9 cellular contexts compared by ENCODE assay signal in the genomic region with DNA sequence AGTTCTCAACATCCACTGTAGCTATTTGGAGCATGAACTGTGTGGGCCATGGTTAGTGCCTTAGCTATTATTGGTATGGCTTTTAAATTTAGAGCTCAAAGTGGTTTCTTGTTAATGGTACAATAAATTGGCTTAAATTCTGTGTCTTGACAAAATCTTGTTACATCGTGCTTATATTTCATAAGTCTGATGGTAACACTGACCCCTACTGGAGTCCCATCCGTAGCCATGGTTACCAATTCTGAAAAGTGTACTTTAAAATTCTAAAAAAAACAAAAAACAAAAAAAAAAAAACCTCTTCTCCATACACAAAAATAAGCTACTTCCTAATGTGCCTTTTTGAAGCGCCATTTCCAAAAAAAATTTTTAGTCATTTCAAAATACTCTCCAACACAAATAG. TPM values are rescaled to one million over a fixed set of nuclear protein-coding genes. Genes with fewer than 3 reads are reported as not detected.
A peak's percentile ranks its signal among the peaks of the same experiment; 100 is the strongest.
DNase-seq lines count a peak whose midpoint lies in the region; ATAC-seq and TF ChIP-seq lines count a peak whose summit lies in the region.
"Had no signal": no experiment of that assay in that cellular context is flagged by ENCODE, and none has a peak within 500 bp of the region (broad histone marks: within the 10 kb centered on the region; RNA-seq: fewer than 3 reads in every experiment).

No MANE protein-coding gene starts in this region.

- DNase-seq in EL = peak; percentile 22
- peak; percentile 51 for DNase-seq in KBM-7
- DNase-seq in neural crest cell (ENCODE audit: low read depth, low spot score) = no peak
- no peak for DNase-seq in epidermal melanocyte (ENCODE audit: insufficient read length, low spot score)
- DNase-seq in globus pallidus (ENCODE audit: low spot score) = no peak
- DNase-seq in activated naive CD4-positive, alpha-beta T cell treated with anti-CD3 and anti-CD28 coated beads, Interleukin-2, amount 50 U/mL, for 72 hours (ENCODE audit: low spot score in 2 of 2) = no peak

- ATAC-seq in GM21576 (IDR thresholded peaks at IDR 0.05; ENCODE audit: unreplicated experiment) = no peak
- ATAC-seq in activated naive CD4-positive, alpha-beta T cell treated with anti-CD3 and anti-CD28 coated beads, Interleukin-2, amount 50 U/mL, for 72 hours = no peak

- H3K4me1 Mint-ChIP-seq in brain = no peaks in the 10 kb centered on the region
- H3K4me1 Mint-ChIP-seq in neural crest cell = no peaks in the 10 kb centered on the region

- H3K4me3 Mint-ChIP-seq in brain (no peak overlapping the region), neural crest cell (no peak overlapping the region)

- H3K27me3 Mint-ChIP-seq in brain (peaks cover 48% of the 10 kb centered on the region), neural crest cell (ENCODE audit: low read depth) (peaks cover 88% of the 10 kb centered on the region)

- H3K9me3 Mint-ChIP-seq in brain (peaks cover 4 to 11% (median 9%) of the 10 kb centered on the region in 5 experiments), neural crest cell (peaks cover 4% of the 10 kb centered on the region)
- H3K9me3 Mint-ChIP-seq in activated naive CD4-positive, alpha-beta T cell treated with anti-CD3 and anti-CD28 coated beads, Interleukin-2, amount 50 U/mL, for 72 hours = peaks cover 1 to 4% of the 10 kb centered on the region in 2 donors

- H3K36me3 Mint-ChIP-seq in brain (no peaks in the 10 kb centered on the region), neural crest cell (ENCODE audit: low read depth) (peaks cover 4% of the 10 kb centered on the region)
- no peaks in the 10 kb centered on the region for H3K36me3 Mint-ChIP-seq in activated naive CD4-positive, alpha-beta T cell treated with anti-CD3 and anti-CD28 coated beads, Interleukin-2, amount 50 U/mL, for 72 hours

- TF ChIP-seq CTCF in brain (conservative IDR thresholded peaks at IDR 0.05) (peak; percentile 31 to 48), neural crest cell (conservative IDR thresholded peaks at IDR 0.05) (peak; percentile 49)

- in situ Hi-C loops in KBM-7 (cut with MboI; ENCODE audit: low pct_unique_long_range_greater_than_20kb, low sequenced_read_pairs) = loop anchor here (25.0 kb wide), 1 partner anchor 1078 kb away; no protein-coding TSS in a partner anchor

- H3K27ac Mint-ChIP-seq in brain (no peak overlapping the region), neural crest cell (ENCODE audit: unreplicated experiment) (no peak overlapping the region)
- no peak overlapping the region for H3K27ac Mint-ChIP-seq in activated naive CD4-positive, alpha-beta T cell treated with anti-CD3 and anti-CD28 coated beads, Interleukin-2, amount 50 U/mL, for 72 hours

RNA-seq across cellular contexts. Expression of a gene that starts 6.4 kb away (rescaled TPM):
- 27.1 TPM for polyA plus RNA-seq in brain (ENCODE audit: insufficient read depth, low read depth, low replicate concordance)
- 59.6 and 63.7 TPM in 2 replicates for total RNA-seq in neural crest cell
- total RNA-seq in activated naive CD4-positive, alpha-beta T cell treated with anti-CD3 and anti-CD28 coated beads, Interleukin-2, amount 50 U/mL, for 72 hours = 100 to 1,000 TPM; 106 to 126 TPM

RNA-seq across cellular contexts. Expression of a gene that starts 7.6 kb away (rescaled TPM):
- polyA plus RNA-seq in brain (ENCODE audit: insufficient read depth, low read depth, low replicate concordance) = not detected
- 0.09 TPM in 1 of 2 replicates, not detected in the other for total RNA-seq in neural crest cell
- total RNA-seq in activated naive CD4-positive, alpha-beta T cell treated with anti-CD3 and anti-CD28 coated beads, Interleukin-2, amount 50 U/mL, for 72 hours = under 1 TPM in 1 of 2 donors, not detected in 1; 0.18 TPM

RNA-seq across cellular contexts. Expression of a gene that starts 55.5 kb away (rescaled TPM):
- polyA plus RNA-seq in brain (ENCODE audit: insufficient read depth, low read depth, low replicate concordance) = not detected
- not detected in 2 replicates for total RNA-seq in neural crest cell
- total RNA-seq in activated naive CD4-positive, alpha-beta T cell treated with anti-CD3 and anti-CD28 coated beads, Interleukin-2, amount 50 U/mL, for 72 hours = not detected
- total RNA-seq: cerebellum had no signal

Comparison
In these comparisons a context has a peak if more than half of its experiments do, and no peak if none do; other contexts are left out.
1. DNase-seq: peak in EL (single experiment) and KBM-7 (single experiment); none in neural crest cell (single experiment), epidermal melanocyte (single experiment), globus pallidus (single experiment) and activated naive CD4-positive, alpha-beta T cell treated with anti-CD3 and anti-CD28 coated beads, Interleukin-2, amount 50 U/mL, for 72 hours (0 of 2).